ENCODE assay signal across 12 cellular contexts in the genomic region with DNA sequence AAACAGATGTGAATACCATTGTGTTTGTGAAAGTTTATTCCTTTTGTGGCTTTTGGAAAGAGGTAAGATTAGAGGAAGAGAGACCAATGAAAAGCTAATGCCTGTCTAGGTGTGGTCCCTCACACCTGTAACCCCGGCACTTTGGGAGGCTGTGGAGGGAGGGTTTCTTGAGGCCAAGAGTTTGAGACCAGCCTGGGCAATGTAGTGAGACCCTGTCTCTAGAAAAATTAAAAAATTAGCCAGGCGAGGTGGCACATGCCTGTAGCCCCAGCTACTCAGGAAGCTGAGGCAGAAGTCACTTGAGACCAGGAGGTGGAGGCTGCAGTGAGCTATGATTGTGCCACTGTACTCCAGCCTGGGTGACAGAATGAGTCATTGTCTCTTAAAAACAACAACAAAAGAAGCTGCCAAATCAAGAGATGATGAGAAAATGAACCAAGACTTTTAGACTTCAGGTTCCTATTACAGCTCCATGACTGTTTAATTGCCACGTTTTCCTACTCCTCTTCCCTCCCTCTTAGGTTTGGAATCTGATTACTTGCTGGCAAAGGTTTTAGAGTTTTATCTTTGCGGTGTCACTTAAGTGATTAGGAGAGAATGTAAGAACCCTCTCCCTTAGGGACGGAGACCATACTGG.
DNase-seq lines count a peak whose midpoint lies in the region; ATAC-seq, FAIRE-seq and TF ChIP-seq lines count a peak whose summit lies in the region.
"Had no signal": no experiment of that assay in that cellular context is flagged by ENCODE, and none has a peak within 500 bp of the region (broad histone marks: within the 10 kb centered on the region; RNA-seq: fewer than 3 reads in every experiment).

No MANE protein-coding gene starts in this region.

- no peak for FAIRE-seq in small intestine (lab: Jason Lieb, UNC)

- WGBS in small intestine, 3 donors: 57 to 67% (median 60%) methylated on average over 5 of the region's 5 CpGs

- H3K9ac ChIP-seq in neural progenitor cell: no peak overlapping the region

- no peaks in the 10 kb centered on the region for H3K9me3 ChIP-seq in neural progenitor cell (ENCODE audit: low read depth)
- no peaks in the 10 kb centered on the region for H3K9me3 ChIP-seq in small intestine (ENCODE audit: control insufficient read depth, low read depth)

- H4K20me1 ChIP-seq in neural progenitor cell (ENCODE audit: low read depth): no peaks in the 10 kb centered on the region

- H3K27me3 Mint-ChIP-seq in neural progenitor cell (ENCODE audit: insufficient read depth, low read depth): no peaks in the 10 kb centered on the region

- no peaks in the 10 kb centered on the region for H3K4me1 Mint-ChIP-seq in neural progenitor cell

- no peaks in the 10 kb centered on the region for H3K79me2 ChIP-seq in neural progenitor cell (ENCODE audit: low read depth)

- H3K27me3 ChIP-seq in neural progenitor cell (no peaks in the 10 kb centered on the region), small intestine (ENCODE audit: control insufficient read depth in 2 of 2, insufficient read depth in 2 of 2, low read length in 2 of 2) (no peaks in the 10 kb centered on the region)

- DNase-seq in DMS53 (lab: John Stamatoyannopoulos, UW): peak; percentile 61
- DNase-seq in LHCN-M2 (ENCODE audit: low read depth): peak; percentile 37
- DNase-seq in choroid plexus epithelial cell (ENCODE audit: low read depth): peak; percentile 14
- DNase-seq in neural progenitor cell (ENCODE audit: low spot score): no peak
- DNase-seq in NCI-H1092 treated with DMSO at 0.1 percent for 48 hours (lab: John Stamatoyannopoulos, UW): no peak
- DNase-seq in small intestine: no peak
- DNase-seq: activated CD8-positive, alpha-beta T cell treated with anti-CD3 and anti-CD28 coated beads for 36 hours; foreskin melanocyte; NCI-H1694; T-helper 2 cell had no signal

- H3K9me3 Mint-ChIP-seq in neural progenitor cell: no peaks in the 10 kb centered on the region
- H3K9me3 Mint-ChIP-seq: activated CD8-positive, alpha-beta T cell treated with anti-CD3 and anti-CD28 coated beads for 36 hours had no signal

- H3K36me3 ChIP-seq in neural progenitor cell (no peaks in the 10 kb centered on the region), small intestine (ENCODE audit: control insufficient read depth in 2 of 2, insufficient read depth in 2 of 2, low read length in 2 of 2) (no peaks in the 10 kb centered on the region)

- no peak overlapping the region for H3K27ac Mint-ChIP-seq in neural progenitor cell
- H3K27ac Mint-ChIP-seq: activated CD8-positive, alpha-beta T cell treated with anti-CD3 and anti-CD28 coated beads for 36 hours had no signal

- no peaks in the 10 kb centered on the region for H3K36me3 Mint-ChIP-seq in neural progenitor cell

- no peak overlapping the region for H3K4me3 ChIP-seq in choroid plexus epithelial cell (ENCODE audit: low read depth, low read length)
- H3K4me3 ChIP-seq in neural progenitor cell: no peak overlapping the region
- H3K4me3 ChIP-seq in small intestine (ENCODE audit: low read depth in 1 of 2, low read length in 2 of 2): no peak overlapping the region

- H3K4me2 ChIP-seq in neural progenitor cell: no peak overlapping the region

- no peak overlapping the region for H3K27ac ChIP-seq in neural progenitor cell
- H3K27ac ChIP-seq in small intestine (ENCODE audit: low read depth in 1 of 2, low read length in 1 of 2): no peak overlapping the region

- no peak for TF ChIP-seq CTCF in choroid plexus epithelial cell (conservative IDR thresholded peaks at IDR 0.05; ENCODE audit: low read depth, low read length)
- TF ChIP-seq CTCF in neural progenitor cell (IDR thresholded peaks at IDR 0.05): no peak

- H3F3A ChIP-seq in neural progenitor cell (ENCODE audit: low read depth): no peaks in the 10 kb centered on the region

- peak overlapping the region; percentile 46 for H2AFZ ChIP-seq in neural progenitor cell (replicated peaks)

- H3K4me3 Mint-ChIP-seq in neural progenitor cell: no peak overlapping the region
- H3K4me3 Mint-ChIP-seq: activated CD8-positive, alpha-beta T cell treated with anti-CD3 and anti-CD28 coated beads for 36 hours had no signal

- no peak for ATAC-seq in GM18502 (IDR thresholded peaks at IDR 0.05; ENCODE audit: poor library complexity, unreplicated experiment)
- no peak for ATAC-seq in HG02623 (IDR thresholded peaks at IDR 0.05; ENCODE audit: unreplicated experiment)
- ATAC-seq: activated CD8-positive, alpha-beta T cell treated with anti-CD3 and anti-CD28 coated beads for 36 hours had no signal

- peaks cover 14% of the 10 kb centered on the region for H3K4me1 ChIP-seq in neural progenitor cell
- H3K4me1 ChIP-seq in small intestine (ENCODE audit: control insufficient read depth in 2 of 2, insufficient read depth in 1 of 2, low read depth in 1 of 2, low read length in 1 of 2): peaks cover 0 to 3% of the 10 kb centered on the region in 2 donors

Comparison
In these comparisons a context has a peak if more than half of its experiments do, and no peak if none do; other contexts are left out.
1. DNase-seq: peak in DMS53 (single experiment), LHCN-M2 (single experiment) and choroid plexus epithelial cell (single experiment); none in neural progenitor cell (single experiment), NCI-H1092 treated with DMSO at 0.1 percent for 48 hours (single experiment) and small intestine (single experiment).